26 cellular contexts compared by ENCODE assay signal in the genomic region with DNA sequence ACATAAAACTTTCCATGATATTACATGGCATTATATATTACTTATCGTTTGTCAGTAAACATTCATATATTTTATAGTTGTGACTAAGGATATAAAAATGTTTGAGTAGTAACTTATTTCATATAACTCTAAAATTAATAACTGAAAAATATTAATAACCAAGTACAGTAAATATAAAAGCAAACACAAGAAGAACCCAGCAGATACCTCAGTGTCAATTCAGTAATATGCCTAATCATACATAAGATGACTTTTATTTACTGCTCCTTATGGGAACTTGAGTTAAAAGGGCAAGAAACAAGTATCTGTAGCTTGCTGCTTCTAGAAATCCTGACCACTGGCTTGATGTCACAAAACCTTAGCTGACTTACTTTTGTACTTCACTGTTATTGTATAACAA.
"Had no signal": no experiment of that assay in that cellular context is flagged by ENCODE, and none has a peak within 500 bp of the region (broad histone marks: within the 10 kb centered on the region; RNA-seq: fewer than 3 reads in every experiment).

No MANE protein-coding gene starts in this region.

- H3K9me3 ChIP-seq: stomach, suprapubic skin, testis, thoracic aorta, thyroid gland, tibial nerve, transverse colon, upper lobe of left lung, upper lobe of right lung, uterus, vagina had no signal

- FAIRE-seq: urothelium cell line had no signal

- DNase-seq: stimulated activated CD4-positive, alpha-beta T cell treated with anti-CD3 and anti-CD28 coated beads, Interleukin-2, amount 100 ng/mL, for 48 hours; stimulated activated CD4-positive, alpha-beta T cell treated with anti-CD3 and anti-CD28 coated beads, Interleukin-4, amount 100 ng/mL, for 1 hour; stimulated activated CD4-positive, alpha-beta T cell treated with anti-CD3 and anti-CD28 coated beads, Interleukin-4, amount 100 ng/mL, for 24 hours; stimulated activated CD4-positive, alpha-beta T cell treated with anti-CD3 and anti-CD28 coated beads, Interleukin-4, amount 100 ng/mL, for 4 hours; stimulated activated CD8-positive, alpha-beta memory T cell treated with anti-CD3 and anti-CD28 coated beads, Interleukin-4, amount 100 ng/mL, for 48 hours; stimulated activated naive B cell treated with anti-CD40 and anti-IgM and Interleukin-4, amounts not matched to agents 10 μg/mL and 1 μg/mL and 100 μg/mL, for 72 hours; stimulated activated naive CD4-positive, alpha-beta T cell; stimulated activated naive CD4-positive, alpha-beta T cell treated with Interleukin-2 at 50 U/mL for 16 hours; stimulated activated naive CD8-positive, alpha-beta T cell treated with anti-CD3 and anti-CD28 coated beads, Interleukin-15, amount 100 ng/mL, for 72 hours; stimulated activated naive CD8-positive, alpha-beta T cell treated with anti-CD3 and anti-CD28 coated beads, Interleukin-15, Interleukin-2, amounts not matched to agents 100 U/mL and 50 U/mL, for 24 hours; stomach; substantia nigra; testis; thyroid gland; transverse colon; trophoblast cell; upper lobe of left lung; upper lobe of right lung; uterus had no signal

- H3K27ac ChIP-seq: stomach, suprapubic skin, testis, thoracic aorta, thyroid gland, tibial nerve, transverse colon, upper lobe of left lung, upper lobe of right lung, uterus, vagina had no signal

- ATAC-seq: stimulated activated effector memory CD8-positive, alpha-beta T cell treated with anti-CD3 and anti-CD28 coated beads, Interleukin-12 subunit alpha, Interleukin-12 subunit beta, amount 100 ng/mL, for 72 hours; stimulated activated memory B cell treated with anti-CD40 and anti-IgM and Interleukin-4, amounts not matched to agents 10 μg/mL and 1 μg/mL and 100 μg/mL, for 72 hours; stimulated activated naive B cell treated with anti-CD40 and anti-IgM and Interleukin-4, amounts not matched to agents 10 μg/mL and 1 μg/mL and 100 μg/mL, for 72 hours; stimulated activated naive CD8-positive, alpha-beta T cell treated with anti-CD3 and anti-CD28 coated beads, Interleukin-15, amount 100 ng/mL, for 72 hours; stimulated activated naive CD8-positive, alpha-beta T cell treated with anti-CD3 and anti-CD28 coated beads, Interleukin-15, Interleukin-2, amounts not matched to agents 100 U/mL and 50 U/mL, for 24 hours; upper lobe of right lung had no signal

- H3K4me1 ChIP-seq: stomach, testis, thyroid gland, transverse colon, upper lobe of left lung, upper lobe of right lung, uterus had no signal

- H3K4me3 ChIP-seq: stomach, suprapubic skin, testis, thoracic aorta, thyroid gland, tibial nerve, transverse colon, upper lobe of left lung, upper lobe of right lung, uterus, vagina had no signal

- H3K27me3 ChIP-seq: stomach, suprapubic skin, testis, thyroid gland, tibial nerve, transverse colon, upper lobe of left lung, upper lobe of right lung, uterus, vagina had no signal

- H3K36me3 ChIP-seq: stomach, suprapubic skin, thoracic aorta, thyroid gland, tibial nerve, transverse colon, upper lobe of left lung, upper lobe of right lung, uterus, vagina had no signal
